ENCODE assay signal across 14 cellular contexts in genomic region chr11:19844806-19845205, GRCh38.
"Had no signal": no experiment of that assay in that cellular context is flagged by ENCODE, and none has a peak within 500 bp of the region (broad histone marks: within the 10 kb centered on the region; RNA-seq: fewer than 3 reads in every experiment).

No MANE protein-coding gene starts in this region.

- H3K4me3 Mint-ChIP-seq: activated CD8-positive, alpha-beta T cell treated with anti-CD3 and anti-CD28 coated beads, Interleukin-2, amount 10 ng/mL, durations not matched to agents 7 days and 5 days; activated naive CD8-positive, alpha-beta T cell treated with anti-CD3 and anti-CD28 coated beads, Interleukin-2, amount 50 U/mL, for 24 hours; activated T-helper 1 cell treated with anti-CD3 and anti-CD28 coated beads, Interleukin-12 subunit alpha, Interleukin-12 subunit beta, Interleukin-2, Interleukin-4 antibody, amounts not matched to agents 30 ng/mL and 10 ng/mL and 1 ng/mL, durations not matched to agents 14 hours and 24 hours and 36 hours had no signal

- H3K36me3 ChIP-seq: lower lobe of right lung, ovary, vagina had no signal

- H3K4me3 ChIP-seq: ascending aorta, lower lobe of right lung, ovary, tibial artery, vagina had no signal

- H3K9me3 Mint-ChIP-seq: activated naive CD8-positive, alpha-beta T cell treated with anti-CD3 and anti-CD28 coated beads, Interleukin-2, amount 50 U/mL, for 24 hours; activated T-helper 1 cell treated with anti-CD3 and anti-CD28 coated beads, Interleukin-12 subunit alpha, Interleukin-12 subunit beta, Interleukin-2, Interleukin-4 antibody, amounts not matched to agents 30 ng/mL and 10 ng/mL and 1 ng/mL, durations not matched to agents 14 hours and 24 hours and 36 hours had no signal

- H3K27me3 Mint-ChIP-seq: activated naive CD8-positive, alpha-beta T cell treated with anti-CD3 and anti-CD28 coated beads, Interleukin-2, amount 50 U/mL, for 24 hours had no signal

- H3K27ac ChIP-seq: ascending aorta, epithelial cell of prostate, lower lobe of right lung, ovary, tibial artery, vagina had no signal

- H3K27me3 ChIP-seq: ascending aorta, ovary, tibial artery, vagina had no signal

- H3K4me1 Mint-ChIP-seq: activated naive CD8-positive, alpha-beta T cell treated with anti-CD3 and anti-CD28 coated beads, Interleukin-2, amount 50 U/mL, for 24 hours had no signal

- H3K27ac Mint-ChIP-seq: activated CD8-positive, alpha-beta T cell treated with anti-CD3 and anti-CD28 coated beads, Interleukin-2, amount 10 ng/mL, durations not matched to agents 7 days and 5 days; activated naive CD8-positive, alpha-beta T cell treated with anti-CD3 and anti-CD28 coated beads, Interleukin-2, amount 50 U/mL, for 24 hours; activated T-helper 1 cell treated with anti-CD3 and anti-CD28 coated beads, Interleukin-12 subunit alpha, Interleukin-12 subunit beta, Interleukin-2, Interleukin-4 antibody, amounts not matched to agents 30 ng/mL and 10 ng/mL and 1 ng/mL, durations not matched to agents 14 hours and 24 hours and 36 hours had no signal

- H3K9me3 ChIP-seq: ascending aorta, lower lobe of right lung, ovary, tibial artery, vagina had no signal

- DNase-seq: activated CD4-positive, alpha-beta T cell treated with anti-CD3 and anti-CD28 coated beads for 48 hours; activated CD8-positive, alpha-beta memory T cell treated with anti-CD3 and anti-CD28 coated beads, Interleukin-2, amount 50 U/mL, for 48 hours; activated CD8-positive, alpha-beta T cell treated with anti-CD3 and anti-CD28 coated beads, Interleukin-2, amount 10 ng/mL, durations not matched to agents 7 days and 5 days; activated naive CD4-positive, alpha-beta T cell treated with Interleukin-2 at 50 U/mL for 16 hours; activated naive CD8-positive, alpha-beta T cell treated with anti-CD3 and anti-CD28 coated beads, Interleukin-2, amount 50 U/mL, for 24 hours; effector memory CD4-positive, alpha-beta T cell; lower lobe of right lung; ovary; stimulated activated CD4-positive, alpha-beta T cell treated with anti-CD3 and anti-CD28 coated beads, Interleukin-15, amount 100 ng/mL, for 24 hours; tibial artery had no signal

- ATAC-seq: activated CD8-positive, alpha-beta T cell treated with anti-CD3 and anti-CD28 coated beads, Interleukin-2, amount 10 ng/mL, durations not matched to agents 7 days and 5 days; activated naive CD8-positive, alpha-beta T cell treated with anti-CD3 and anti-CD28 coated beads, Interleukin-2, amount 50 U/mL, for 24 hours; lower lobe of right lung had no signal
